ENCODE assay signal across 8 cellular contexts in genomic region chr21:42614811-42615342, GRCh38. TPM values are rescaled to one million over a fixed set of nuclear protein-coding genes. Genes with fewer than 3 reads are reported as not detected.
DNase-seq lines count a peak whose midpoint lies in the region; ATAC-seq, FAIRE-seq and TF ChIP-seq lines count a peak whose summit lies in the region.

No MANE protein-coding gene starts in this region.

- no peaks in the 10 kb centered on the region for H3K9me2 ChIP-seq in PC-9 (ENCODE audit: insufficient read depth)

- no peak overlapping the region for H2AFZ ChIP-seq in PC-9

- H3K4me1 ChIP-seq in PC-9 (replicated peaks; ENCODE audit: insufficient read depth): no peaks in the 10 kb centered on the region

- POLR2A ChIA-PET in PC-9 (lab: Charles Lee; ENCODE audit: unreplicated experiment): no interaction called here

- H3K79me2 ChIP-seq in PC-9 (ENCODE audit: low read depth): no peaks in the 10 kb centered on the region

- H3K4me2 ChIP-seq in PC-9: peak overlapping the region; percentile 39; the same call in 1 of the 2 replicates

- no peak overlapping the region for H3K27ac ChIP-seq in PC-9

- no peak overlapping the region for H3K4me3 ChIP-seq in PC-9

- no TSS peak for BruUV-seq in PC-9 (replicated peaks; lab: Mats Ljungman, UMichigan)

- H3K27me3 Mint-ChIP-seq in memory B cell: peaks cover 9% of the 10 kb centered on the region

- peaks cover 1% of the 10 kb centered on the region for H3K9me3 Mint-ChIP-seq in memory B cell

- TF ChIP-seq CTCF in PC-9 (conservative IDR thresholded peaks at IDR 0.05) (no peak), omental fat pad (IDR thresholded peaks at IDR 0.05) (no peak)

- peak; percentile 81 for ATAC-seq in memory B cell (ENCODE audit: low read depth)
- no peak for ATAC-seq in omental fat pad (ENCODE audit: low FRiP score)

- intact Hi-C loops in PC-9 (cut with micrococcal nuclease; ENCODE audit: unreplicated experiment): no loop called here

- DNase-seq in GM19239 (ENCODE audit: insufficient read length, low spot score) (no peak), PC-9 (peak; percentile 38 to 70), memory B cell (ENCODE audit: low spot score in 2 of 2) (no peak), ureter (ENCODE audit: low spot score) (peak; percentile 72), NCI-H1105 (lab: John Stamatoyannopoulos, UW) (no peak), GM19240 (ENCODE audit: insufficient read length, low spot score) (no peak), omental fat pad (ENCODE audit: low spot score) (no peak)
- peak; percentile 25 for DNase-seq in activated T-helper 9 cell treated with anti-CD3 and anti-CD28 coated beads, Interleukin-2, amount 50 U/mL, for 16 hours (ENCODE audit: low read depth)

- CTCF ChIA-PET in PC-9 (lab: Charles Lee): no interaction called here

- peak; percentile 45 for FAIRE-seq in GM19239 (lab: Jason Lieb, UNC)

- H3K4me3 Mint-ChIP-seq in memory B cell: no peak overlapping the region

- no peaks in the 10 kb centered on the region for H4K20me1 ChIP-seq in PC-9 (ENCODE audit: insufficient read depth)

- H3K27ac Mint-ChIP-seq in memory B cell: no peak overlapping the region

- no peaks in the 10 kb centered on the region for H3K9me3 ChIP-seq in PC-9 (ENCODE audit: insufficient read depth, low read depth)

- peaks cover 13% of the 10 kb centered on the region for H3K27me3 ChIP-seq in PC-9 (ENCODE audit: insufficient read depth, low read depth)

- H3F3A ChIP-seq in PC-9 (ENCODE audit: insufficient read depth, low read depth): peaks cover 4% of the 10 kb centered on the region; the same call in 1 of the 2 replicates

- H3K36me3 Mint-ChIP-seq in memory B cell: no peaks in the 10 kb centered on the region

- no peaks in the 10 kb centered on the region for H3K4me1 Mint-ChIP-seq in memory B cell

- no peaks in the 10 kb centered on the region for H3K36me3 ChIP-seq in PC-9 (ENCODE audit: low read depth)

RNA-seq across cellular contexts. Expression of gene PDE9A, which starts 38.5 kb away (rescaled TPM):
- total RNA-seq in PC-9 (2021) (8.4 and 9.4 TPM in 2 replicates), ureter (26.1 TPM), omental fat pad (10 to 100 TPM in 1 of 4 donors, 1 to 10 TPM in 3; 2.9 to 16.9 (median 7.0) TPM)

Comparison
In these comparisons a context has a peak if more than half of its experiments do, and no peak if none do; other contexts are left out.
1. DNase-seq: peak in PC-9 (2 of 2), activated T-helper 9 cell treated with anti-CD3 and anti-CD28 coated beads, Interleukin-2, amount 50 U/mL, for 16 hours (single experiment) and ureter (single experiment); none in GM19239 (single experiment), memory B cell (0 of 2), NCI-H1105 (single experiment), GM19240 (single experiment) and omental fat pad (single experiment).